Comparison of ENCODE assay signal across 21 cellular contexts in genomic region chr4:6517171-6517570, GRCh38. TPM values are rescaled to one million over a fixed set of nuclear protein-coding genes. Genes with fewer than 3 reads are reported as not detected.
A peak's percentile ranks its signal among the peaks of the same experiment; 100 is the strongest.
DNase-seq lines count a peak whose midpoint lies in the region; ATAC-seq, FAIRE-seq and TF ChIP-seq lines count a peak whose summit lies in the region.
"Had no signal": no experiment of that assay in that cellular context is flagged by ENCODE, and none has a peak within 500 bp of the region (broad histone marks: within the 10 kb centered on the region; RNA-seq: fewer than 3 reads in every experiment).

No MANE protein-coding gene starts in this region.

- H3K9ac ChIP-seq in BLaER1 treated with 17β-estradiol and CSF1 and Interleukin-3, amounts not matched to agents 10 nM and 100 nM: no peak overlapping the region; a peak in 2 of 22 replicates

- H3K4me2 ChIP-seq in BLaER1 treated with 17β-estradiol and CSF1 and Interleukin-3, amounts not matched to agents 10 nM and 100 nM: peak overlapping the region; percentile 16 to 63 (median 55); a peak in 19 of 22 replicates
- H3K4me2 ChIP-seq: GM23338 had no signal

- WGBS in right cardiac atrium: 64% methylated on average over 2 of the region's 2 CpGs
- whole genome bisulfite sequencing in thyroid gland, 2 donors: 78 to 80% methylated on average over 2 of the region's 2 CpGs

- no peak overlapping the region for H3K4me3 ChIP-seq in BLaER1 treated with 17β-estradiol and CSF1 and Interleukin-3, amounts not matched to agents 10 nM and 100 nM
- H3K4me3 ChIP-seq in bronchial epithelial cell (ENCODE audit: low read depth, low read length) (no peak overlapping the region), right cardiac atrium (ENCODE audit: low read length) (no peak overlapping the region), thyroid gland (replicated peaks in 1 of 3) (no peak overlapping the region), WERI-Rb-1 (ENCODE audit: low read depth, low read length) (no peak overlapping the region)
- H3K4me3 ChIP-seq: GM23338 had no signal

- intact Hi-C loops in right cardiac atrium (cut with DNase I): no loop called here
- intact Hi-C loops in thyroid gland (cut with DNase I): no loop called here

- no peak overlapping the region for H3K27ac ChIP-seq in BLaER1 treated with 17β-estradiol and CSF1 and Interleukin-3, amounts not matched to agents 10 nM and 100 nM
- H3K27ac ChIP-seq in right cardiac atrium (ENCODE audit: low read length) (peak overlapping the region; percentile 92), temporal lobe (ENCODE audit: low read depth, low read length) (peak overlapping the region; percentile 61), thyroid gland (no peak overlapping the region), WERI-Rb-1 (no peak overlapping the region)

- peak; percentile 28 for FAIRE-seq in bronchial epithelial cell (lab: Jason Lieb, UNC)
- FAIRE-seq: A204.1, GM12892, H54, HTR-8/SVneo had no signal

- no peaks in the 10 kb centered on the region for H3K27me3 ChIP-seq in BLaER1 treated with 17β-estradiol and CSF1 and Interleukin-3, amounts not matched to agents 10 nM and 100 nM
- H3K27me3 ChIP-seq in bronchial epithelial cell (ENCODE audit: control insufficient read depth, insufficient read depth, low read length): no peaks in the 10 kb centered on the region
- no peaks in the 10 kb centered on the region for H3K27me3 ChIP-seq in right cardiac atrium (ENCODE audit: control insufficient read depth, insufficient read depth)
- no peaks in the 10 kb centered on the region for H3K27me3 ChIP-seq in thyroid gland
- no peaks in the 10 kb centered on the region for H3K27me3 ChIP-seq in WERI-Rb-1 (ENCODE audit: insufficient read depth, low read depth, severe bottlenecking)
- H3K27me3 ChIP-seq: BE2C had no signal

- no peak for TF ChIP-seq CTCF in bronchial epithelial cell (IDR thresholded peaks at IDR 0.05; ENCODE audit: insufficient read depth, low read length, severe bottlenecking)
- no peak for TF ChIP-seq CTCF in thyroid gland (IDR thresholded peaks at IDR 0.05)
- no peak for TF ChIP-seq CTCF in WERI-Rb-1 (IDR thresholded peaks at IDR 0.05; ENCODE audit: low read depth, low read length)

- peaks cover 5 to 24% (median 12%) of the 10 kb centered on the region in 11 experiments; a peak in 15 of 22 replicates for H3K9me3 ChIP-seq in BLaER1 treated with 17β-estradiol and CSF1 and Interleukin-3, amounts not matched to agents 10 nM and 100 nM (replicated peaks in 1 of 11)
- H3K9me3 ChIP-seq in right cardiac atrium (ENCODE audit: control insufficient read depth, low read length): no peaks in the 10 kb centered on the region
- H3K9me3 ChIP-seq in thyroid gland: no peaks in the 10 kb centered on the region
- H3K9me3 ChIP-seq in WERI-Rb-1 (ENCODE audit: severe bottlenecking): peaks cover 4% of the 10 kb centered on the region
- H3K9me3 ChIP-seq: BE2C had no signal

- no peak for DNase-seq in bronchial epithelial cell (ENCODE audit: low read depth)
- DNase-seq in right cardiac atrium: no peak
- no peak for DNase-seq in amygdala (lab: John Stamatoyannopoulos, UW)
- DNase-seq in thyroid gland: no peak
- DNase-seq in WERI-Rb-1: no peak
- DNase-seq: ACHN; BE2C; CD4-positive, alpha-beta memory T cell; DMS153; DMS79; GDM1; HCEC 1CT; IMR-90 had no signal

- TF ChIP-seq POLR2A in thyroid gland (IDR thresholded peaks at IDR 0.05): no peak

- H3K36me3 ChIP-seq in BLaER1 treated with 17β-estradiol and CSF1 and Interleukin-3, amounts not matched to agents 10 nM and 100 nM: no peaks in the 10 kb centered on the region
- H3K36me3 ChIP-seq in bronchial epithelial cell (ENCODE audit: control insufficient read depth, insufficient read depth, low read length): no peaks in the 10 kb centered on the region
- H3K36me3 ChIP-seq in thyroid gland: no peaks in the 10 kb centered on the region
- no peaks in the 10 kb centered on the region for H3K36me3 ChIP-seq in WERI-Rb-1
- H3K36me3 ChIP-seq: BE2C had no signal

- ATAC-seq in right cardiac atrium: peak; percentile 44 to 53
- ATAC-seq: GM23338 had no signal

- peaks cover 12 to 16% (median 13%) of the 10 kb centered on the region in 10 experiments for H3K4me1 ChIP-seq in BLaER1 treated with 17β-estradiol and CSF1 and Interleukin-3, amounts not matched to agents 10 nM and 100 nM
- H3K4me1 ChIP-seq in right cardiac atrium (ENCODE audit: control insufficient read depth, insufficient read depth, low read length) (peaks cover 4% of the 10 kb centered on the region), thyroid gland (no peaks in the 10 kb centered on the region)
- H3K4me1 ChIP-seq: BE2C had no signal

- peaks cover 0 to 4% (median 0%) of the 10 kb centered on the region in 11 experiments; a peak in 1 of 22 replicates for H4K20me1 ChIP-seq in BLaER1 treated with 17β-estradiol and CSF1 and Interleukin-3, amounts not matched to agents 10 nM and 100 nM

RNA-seq across cellular contexts. Expression of gene PPP2R2C, which starts 44.8 kb away (rescaled TPM):
- total RNA-seq in bronchial epithelial cell (1.1 and 3.1 TPM in 2 replicates), right cardiac atrium (1 to 10 TPM; 2.3 to 7.2 (median 4.7) TPM), temporal lobe (59.5 TPM), thyroid gland (1 to 10 TPM in 1 of 4 donors, under 1 TPM in 2, not detected in 1; 0.15 to 1.5 (median 0.33) TPM)
- 2.8 TPM for polyA plus RNA-seq in right cardiac atrium
- total RNA-seq: CD4-positive, alpha-beta memory T cell; IMR-90 had no signal
- polyA plus RNA-seq: CD14-positive monocyte; CD4-positive, alpha-beta memory T cell had no signal

RNA-seq across cellular contexts. Expression of gene MAN2B2, which starts 57.8 kb away (rescaled TPM):
- 4.7 and 8.3 TPM in 2 replicates for total RNA-seq in bronchial epithelial cell
- total RNA-seq in right cardiac atrium: 10 to 100 TPM; 27.0 to 38.4 (median 28.9) TPM
- polyA plus RNA-seq in right cardiac atrium: 11.5 TPM
- 5.4 TPM for total RNA-seq in temporal lobe
- total RNA-seq in thyroid gland: 10 to 100 TPM; 32.7 to 95.3 (median 80.2) TPM

Comparison
In these comparisons a context has a peak if more than half of its experiments do, and no peak if none do; other contexts are left out.
1. H3K27ac ChIP-seq: peak in right cardiac atrium (single experiment) and temporal lobe (single experiment); none in BLaER1 treated with 17β-estradiol and CSF1 and Interleukin-3, amounts not matched to agents 10 nM and 100 nM (0 of 11), thyroid gland (0 of 3) and WERI-Rb-1 (single experiment).